Comparison of ENCODE assay signal across 14 cellular contexts in genomic region chr2:151020411-151020810, GRCh38.
A peak's percentile ranks its signal among the peaks of the same experiment; 100 is the strongest.
DNase-seq lines count a peak whose midpoint lies in the region; ATAC-seq, FAIRE-seq and TF ChIP-seq lines count a peak whose summit lies in the region.
"Had no signal": no experiment of that assay in that cellular context is flagged by ENCODE, and none has a peak within 500 bp of the region (broad histone marks: within the 10 kb centered on the region; RNA-seq: fewer than 3 reads in every experiment).

No MANE protein-coding gene starts in this region.

- H2BK12ac ChIP-seq in H1 (ENCODE audit: low read depth, low read length), result no peak overlapping the region

- H3K18ac ChIP-seq in H1 (ENCODE audit: extremely low read depth, low read length), result no peak overlapping the region

- H3K79me1 ChIP-seq in H1 (ENCODE audit: low read depth, low read length), result no peaks in the 10 kb centered on the region

- DNase-seq in H1 (ENCODE audit: low read depth in 1 of 2, low spot score in 2 of 2) (no peak), SW 1271 (lab: John Stamatoyannopoulos, UW) (no peak), NCI-H446 treated with DMSO at 0.1 percent for 48 hours (lab: John Stamatoyannopoulos, UW) (no peak), NCI-H1694 treated with DMSO at 0.1 percent for 48 hours (lab: John Stamatoyannopoulos, UW) (no peak), upper lobe of right lung (no peak)
- DNase-seq: activated naive CD8-positive, alpha-beta T cell treated with anti-CD3 and anti-CD28 coated beads, Interleukin-2, amount 50 U/mL, for 24 hours; cortex of kidney; mesendoderm; MM.1S; NCI-H524; SJCRH30 had no signal

- no peak overlapping the region for H2BK120ac ChIP-seq in H1 (replicated peaks; ENCODE audit: low read depth, low read length)

- no peak overlapping the region for H3K27ac ChIP-seq in H1 (ENCODE audit: low read depth, low read length)
- H3K27ac ChIP-seq in upper lobe of right lung, result no peak overlapping the region
- H3K27ac ChIP-seq: SJCRH30 had no signal

- H2AK5ac ChIP-seq in H1 (ENCODE audit: low read depth, low read length), result no peak overlapping the region

- H3K4me1 ChIP-seq in H1 (replicated peaks in 1 of 4; ENCODE audit: control insufficient read depth in 3 of 4, insufficient read depth in 4 of 4, low read length in 3 of 4), result no peaks in the 10 kb centered on the region
- peaks cover 7% of the 10 kb centered on the region for H3K4me1 ChIP-seq in upper lobe of right lung
- H3K4me1 ChIP-seq: SJCRH30 had no signal

- H3K27me3 ChIP-seq in H1 (replicated peaks in 1 of 4; ENCODE audit: control insufficient read depth in 3 of 4, extremely low read depth in 1 of 4, insufficient read depth in 3 of 4, low read length in 3 of 4) (no peaks in the 10 kb centered on the region), upper lobe of right lung (no peaks in the 10 kb centered on the region)
- H3K27me3 ChIP-seq: SJCRH30 had no signal

- peak overlapping the region; percentile 40; the same call in 1 of the 2 replicates for H2AFZ ChIP-seq in H1 (ENCODE audit: low read length)

- H3K4me2 ChIP-seq in H1 (ENCODE audit: insufficient read depth in 1 of 2, low read depth in 2 of 2, low read length in 2 of 2), result no peak overlapping the region

- no peak for TF ChIP-seq POLR2A in H1 (IDR thresholded peaks at IDR 0.05; ENCODE audit: control extremely low read depth in 1 of 2, low read depth in 2 of 2, low read length in 2 of 2)

- POLR2A ChIA-PET in H1 (lab: Charles Lee; ENCODE audit: partially characterized antibody), result no interaction called here

- H3K4me3 ChIP-seq in H1 (ENCODE audit: extremely low read depth in 1 of 4, insufficient read depth in 2 of 4, low read depth in 3 of 4, low read length in 4 of 4) (no peak overlapping the region), upper lobe of right lung (no peak overlapping the region)
- H3K4me3 ChIP-seq: SJCRH30 had no signal

- no peak overlapping the region for H4K5ac ChIP-seq in H1 (ENCODE audit: insufficient read length, low read depth, low read length)

- no peak overlapping the region for H3K14ac ChIP-seq in H1 (ENCODE audit: insufficient read length)

- H2BK20ac ChIP-seq in H1 (ENCODE audit: low read length), result no peak overlapping the region

- TF ChIP-seq EP300 in H1 (IDR thresholded peaks at IDR 0.05; ENCODE audit: borderline replicate concordance in 1 of 2, low read depth in 2 of 2, low read length in 2 of 2), result no peak

- 82% methylated on average over 2 of the region's 2 CpGs; no CpG with 5 or more reads in 1 of the 2 experiments for WGBS in H1 (ENCODE audit: extremely low coverage in 1 of 2, insufficient coverage in 1 of 2, insufficient read length in 1 of 2, insufficient replicate concordance in 2 of 2, low coverage in 1 of 2, low lambda C conversion rate in 2 of 2, missing lambda C conversion rate in 1 of 2), 2 experiments

- TF ChIP-seq CTCF in H1 (IDR thresholded peaks at IDR 0.05; ENCODE audit: control extremely low read depth in 1 of 3, insufficient read depth in 1 of 3, low read depth in 1 of 3, low read length in 3 of 3), result no peak
- TF ChIP-seq CTCF in upper lobe of right lung (IDR thresholded peaks at IDR 0.05), result no peak

- no peak overlapping the region for H3K4ac ChIP-seq in H1 (replicated peaks; ENCODE audit: insufficient read length, low read depth, low read length)

- ATAC-seq in GM19035 (IDR thresholded peaks at IDR 0.05; ENCODE audit: unreplicated experiment) (peak; percentile 81), GM21786 (IDR thresholded peaks at IDR 0.05; ENCODE audit: unreplicated experiment) (peak; percentile 95), HG03159 (IDR thresholded peaks at IDR 0.05; ENCODE audit: unreplicated experiment) (peak; percentile 98), upper lobe of right lung (no peak)
- ATAC-seq: activated naive CD8-positive, alpha-beta T cell treated with anti-CD3 and anti-CD28 coated beads, Interleukin-2, amount 50 U/mL, for 24 hours had no signal

- H3K9me3 ChIP-seq in H1 (ENCODE audit: insufficient read depth in 2 of 2, low read depth in 1 of 2, low read length in 1 of 2), result no peaks in the 10 kb centered on the region
- no peaks in the 10 kb centered on the region for H3K9me3 ChIP-seq in upper lobe of right lung
- H3K9me3 ChIP-seq: SJCRH30 had no signal

- intact Hi-C loops in upper lobe of right lung (cut with DNase I), result no loop called here

- no peak overlapping the region for H4K91ac ChIP-seq in H1 (replicated peaks; ENCODE audit: insufficient read length, low read length)

- no peak overlapping the region for H3K56ac ChIP-seq in H1 (replicated peaks; ENCODE audit: insufficient read length, low read depth, low read length)

- no peak overlapping the region for H3K23ac ChIP-seq in H1 (ENCODE audit: insufficient read length)

- FAIRE-seq in H1 (lab: Jason Lieb, UNC), result no peak

- H3K9ac ChIP-seq in H1 (replicated peaks in 1 of 4; ENCODE audit: extremely low read depth in 1 of 4, low read depth in 3 of 4, low read length in 3 of 4), result no peak overlapping the region

- no peaks in the 10 kb centered on the region for H4K20me1 ChIP-seq in H1 (replicated peaks in 1 of 2; ENCODE audit: control insufficient read depth in 1 of 2, insufficient read depth in 2 of 2, low read length in 2 of 2)

- H3K79me2 ChIP-seq in H1 (ENCODE audit: control insufficient read depth in 1 of 2, insufficient read depth in 2 of 2, low read length in 2 of 2), result no peaks in the 10 kb centered on the region

- H3K36me3 ChIP-seq in H1 (ENCODE audit: control insufficient read depth in 2 of 4, insufficient read depth in 4 of 4, low read length in 3 of 4) (no peaks in the 10 kb centered on the region), upper lobe of right lung (no peaks in the 10 kb centered on the region)
- H3K36me3 ChIP-seq: SJCRH30 had no signal

- no peak for TF ChIP-seq RAD21 in H1 (IDR thresholded peaks at IDR 0.05 in 1 of 2, conservative IDR thresholded peaks at IDR 0.05 in 1 of 2; ENCODE audit: low read depth in 2 of 2, low read length in 2 of 2)

- CTCF ChIA-PET in H1 (lab: Charles Lee; ENCODE audit: partially characterized antibody), result interaction anchor here (0.7 to 2.4 kb wide), 3 partner anchors 9 to 30 kb away, joined by 3 to 8 read pairs (median 6); no protein-coding TSS in a partner anchor

- no peak overlapping the region for H2BK15ac ChIP-seq in H1 (ENCODE audit: low read length)

- H4K8ac ChIP-seq in H1 (ENCODE audit: extremely low read depth, insufficient read depth, low read length), result no peak overlapping the region

- H3K23me2 ChIP-seq in H1 (ENCODE audit: low read depth, low read length), result no peaks in the 10 kb centered on the region

- no peak overlapping the region for H2BK5ac ChIP-seq in H1 (ENCODE audit: low read depth, low read length)

TF ChIP-seq in H1, 55 proteins besides CTCF, POLR2A, EP300 and RAD21:
- no peak for TF ChIP-seq JUN (IDR thresholded peaks at IDR 0.05; ENCODE audit: low read depth, low read length)
- no peak for TF ChIP-seq CTBP2 (IDR thresholded peaks at IDR 0.05; ENCODE audit: borderline replicate concordance, insufficient read depth, insufficient read length, low read length)
- TF ChIP-seq SIN3A (conservative IDR thresholded peaks at IDR 0.05 in 1 of 2, IDR thresholded peaks at IDR 0.05 in 1 of 2; ENCODE audit: low read depth in 1 of 2, low read length in 2 of 2), result no peak
- no peak for TF ChIP-seq ATF3 (IDR thresholded peaks at IDR 0.05; ENCODE audit: insufficient read depth, low read depth, low read length)
- TF ChIP-seq EZH2 (IDR thresholded peaks at IDR 0.05; ENCODE audit: low read depth, low read length, severe bottlenecking), result no peak
- no peak for TF ChIP-seq SP2 (IDR thresholded peaks at IDR 0.05; ENCODE audit: low read length)
- TF ChIP-seq EGR1 (IDR thresholded peaks at IDR 0.05; ENCODE audit: borderline replicate concordance, low read depth, low read length), result no peak
- TF ChIP-seq RFX5 (IDR thresholded peaks at IDR 0.05; ENCODE audit: borderline replicate concordance, low read depth, low read length), result no peak
- TF ChIP-seq CEBPB (IDR thresholded peaks at IDR 0.05; ENCODE audit: low read depth, low read length), result no peak
- TF ChIP-seq TCF12 (IDR thresholded peaks at IDR 0.05; ENCODE audit: low read depth, low read length), result no peak
- TF ChIP-seq FOSL1 (IDR thresholded peaks at IDR 0.05; ENCODE audit: insufficient read depth, low read depth, low read length), result no peak
